1 cellular context compared by ENCODE assay signal in genomic region chr10:7485267-7485601, GRCh38.
TF ChIP-seq lines count a peak whose summit lies in the region.

No MANE protein-coding gene starts in this region.

TF ChIP-seq in HepG2, 621 proteins besides CTCF, POLR2A, EP300 and RAD21 (continued from another document):
- TF ChIP-seq SNAPC4 (CRISPR knock-in tag; IDR thresholded peaks at IDR 0.05): no peak
- no peak for TF ChIP-seq PRDM4 (CRISPR knock-in tag; IDR thresholded peaks at IDR 0.05; ENCODE audit: borderline replicate concordance)
- no peak for TF ChIP-seq RORA (CRISPR knock-in tag; IDR thresholded peaks at IDR 0.05)
- TF ChIP-seq ZNF572 (CRISPR knock-in tag; IDR thresholded peaks at IDR 0.05): no peak
- no peak for TF ChIP-seq CSRNP2 (CRISPR knock-in tag; conservative IDR thresholded peaks at IDR 0.05; ENCODE audit: low read depth)
- no peak for TF ChIP-seq ZNF607 (CRISPR knock-in tag; IDR thresholded peaks at IDR 0.05; ENCODE audit: borderline replicate concordance)
- TF ChIP-seq NR2F1 (CRISPR knock-in tag; IDR thresholded peaks at IDR 0.05): no peak
- TF ChIP-seq ZFY (CRISPR knock-in tag; IDR thresholded peaks at IDR 0.05): no peak
- TF ChIP-seq ZSCAN30 (CRISPR knock-in tag; IDR thresholded peaks at IDR 0.05): no peak
- TF ChIP-seq ZNF546 (CRISPR knock-in tag; conservative IDR thresholded peaks at IDR 0.05): no peak
